In genomic region chr3:33505027-33505426, GRCh38 we compare ENCODE assay signal across 20 cellular contexts.
DNase-seq lines count a peak whose midpoint lies in the region; ATAC-seq, FAIRE-seq and TF ChIP-seq lines count a peak whose summit lies in the region.
"Had no signal": no experiment of that assay in that cellular context is flagged by ENCODE, and none has a peak within 500 bp of the region (broad histone marks: within the 10 kb centered on the region; RNA-seq: fewer than 3 reads in every experiment).

No MANE protein-coding gene starts in this region.

- peak overlapping the region; percentile 37 for H3K27ac Mint-ChIP-seq in activated naive CD4-positive, alpha-beta T cell treated with anti-CD3 and anti-CD28 coated beads, Interleukin-2, amount 10 ng/mL, durations not matched to agents 7 days and 5 days
- H3K27ac Mint-ChIP-seq in endothelial cell (ENCODE audit: unreplicated experiment) = no peak overlapping the region
- H3K27ac Mint-ChIP-seq: B cell; CD4-positive, alpha-beta T cell; CD8-positive, alpha-beta T cell had no signal

- H3K9ac ChIP-seq in K562 (ENCODE audit: insufficient read depth in 1 of 2, low read depth in 2 of 2, low read length in 2 of 2) = no peak overlapping the region
- H3K9ac ChIP-seq: BLaER1 treated with 17β-estradiol and CSF1 and Interleukin-3, amounts not matched to agents 10 nM and 100 nM had no signal

- H3K4me3 Mint-ChIP-seq in activated naive CD4-positive, alpha-beta T cell treated with anti-CD3 and anti-CD28 coated beads, Interleukin-2, amount 10 ng/mL, durations not matched to agents 7 days and 5 days = no peak overlapping the region
- H3K4me3 Mint-ChIP-seq in endothelial cell (ENCODE audit: unreplicated experiment) = peak overlapping the region; percentile 82
- H3K4me3 Mint-ChIP-seq: B cell; CD4-positive, alpha-beta T cell; CD8-positive, alpha-beta T cell had no signal

- H3K9me3 Mint-ChIP-seq in activated naive CD4-positive, alpha-beta T cell treated with anti-CD3 and anti-CD28 coated beads, Interleukin-2, amount 10 ng/mL, durations not matched to agents 7 days and 5 days = peaks cover 13% of the 10 kb centered on the region
- H3K9me3 Mint-ChIP-seq in endothelial cell (ENCODE audit: unreplicated experiment) = no peaks in the 10 kb centered on the region
- H3K9me3 Mint-ChIP-seq: CD4-positive, alpha-beta T cell had no signal

- POLR2A ChIA-PET in K562 (lab: Yijun Ruan, JAX) = no interaction called here

- H3K27me3 Mint-ChIP-seq in activated naive CD4-positive, alpha-beta T cell treated with anti-CD3 and anti-CD28 coated beads, Interleukin-2, amount 10 ng/mL, durations not matched to agents 7 days and 5 days = no peaks in the 10 kb centered on the region
- H3K27me3 Mint-ChIP-seq in endothelial cell (ENCODE audit: unreplicated experiment) = no peaks in the 10 kb centered on the region
- H3K27me3 Mint-ChIP-seq: B cell; CD4-positive, alpha-beta T cell had no signal

- no peak overlapping the region for H2AFZ ChIP-seq in K562 (ENCODE audit: low read depth, low read length)

- H3K36me3 ChIP-seq in K562 (ENCODE audit: control insufficient read depth, insufficient read depth, low read length) = peaks cover 42% of the 10 kb centered on the region; the same call in 2 of the 3 replicates

- no peak overlapping the region for H3K4me2 ChIP-seq in K562 (ENCODE audit: insufficient read depth, low read length)
- H3K4me2 ChIP-seq: A549; BLaER1 treated with 17β-estradiol and CSF1 and Interleukin-3, amounts not matched to agents 10 nM and 100 nM had no signal

- H3K27me3 ChIP-seq in K562 (ENCODE audit: control insufficient read depth in 2 of 2, insufficient read depth in 2 of 2, low read length in 2 of 2) = no peaks in the 10 kb centered on the region
- H3K27me3 ChIP-seq: BLaER1 treated with 17β-estradiol and CSF1 and Interleukin-3, amounts not matched to agents 10 nM and 100 nM had no signal

- BruUV-seq in K562 (replicated peaks; lab: Mats Ljungman, UMichigan) = no TSS peak

- H3K4me1 Mint-ChIP-seq in activated naive CD4-positive, alpha-beta T cell treated with anti-CD3 and anti-CD28 coated beads, Interleukin-2, amount 10 ng/mL, durations not matched to agents 7 days and 5 days = no peaks in the 10 kb centered on the region
- no peaks in the 10 kb centered on the region for H3K4me1 Mint-ChIP-seq in endothelial cell (ENCODE audit: unreplicated experiment)
- H3K4me1 Mint-ChIP-seq: B cell had no signal

- H3K27ac ChIP-seq in K562 (ENCODE audit: extremely low read depth, low read depth, low read length) = no peak overlapping the region
- H3K27ac ChIP-seq: 22Rv1; A549; BLaER1 treated with 17β-estradiol and CSF1 and Interleukin-3, amounts not matched to agents 10 nM and 100 nM; C4-2B had no signal

- no peak for TF ChIP-seq EP300 in K562 (IDR thresholded peaks at IDR 0.05; ENCODE audit: low read length)

- FAIRE-seq in K562 (lab: Jason Lieb, UNC) = no peak
- FAIRE-seq: A549, D721Med, G401.6, GM12891 had no signal

- intact Hi-C loops in K562 (cut with micrococcal nuclease) = no loop called here

- no peak for TF ChIP-seq POLR2A in K562 (conservative IDR thresholded peaks at IDR 0.05)

- CTCF ChIA-PET in activated naive CD4-positive, alpha-beta T cell treated with anti-CD3 and anti-CD28 coated beads, Interleukin-2, amount 10 ng/mL, durations not matched to agents 7 days and 5 days (lab: Charles Lee) = interaction anchor here (0.8 kb wide), 1 partner anchor 9 kb away, joined by 4 read pairs; no protein-coding TSS in a partner anchor
- CTCF ChIA-PET in K562 (lab: Yijun Ruan, JAX; ENCODE audit: low intra/inter-chr PET ratio) = no interaction called here

- no peak overlapping the region for H3K4me3 ChIP-seq in K562
- H3K4me3 ChIP-seq: A549; BLaER1 treated with 17β-estradiol and CSF1 and Interleukin-3, amounts not matched to agents 10 nM and 100 nM had no signal

- no peaks in the 10 kb centered on the region for H3K9me1 ChIP-seq in K562 (ENCODE audit: control insufficient read depth, insufficient read depth, low read length)

- no peaks in the 10 kb centered on the region for H3K79me2 ChIP-seq in K562 (ENCODE audit: control insufficient read depth, insufficient read depth, low read length)

- no peaks in the 10 kb centered on the region for H4K20me1 ChIP-seq in K562 (replicated peaks; ENCODE audit: control insufficient read depth, insufficient read depth, low read length)
- H4K20me1 ChIP-seq: BLaER1 treated with 17β-estradiol and CSF1 and Interleukin-3, amounts not matched to agents 10 nM and 100 nM had no signal

- in situ Hi-C loops in K562 (cut with MboI) = no loop called here

- no peaks in the 10 kb centered on the region for H3K4me1 ChIP-seq in K562 (replicated peaks in 1 of 2; ENCODE audit: control insufficient read depth in 2 of 2, insufficient read depth in 2 of 2, low read length in 2 of 2)
- H3K4me1 ChIP-seq: A549, Caco-2 had no signal

- peaks cover 38% of the 10 kb centered on the region for H3K36me3 Mint-ChIP-seq in activated naive CD4-positive, alpha-beta T cell treated with anti-CD3 and anti-CD28 coated beads, Interleukin-2, amount 10 ng/mL, durations not matched to agents 7 days and 5 days
- H3K36me3 Mint-ChIP-seq in endothelial cell (ENCODE audit: low read depth, unreplicated experiment) = peaks cover 29% of the 10 kb centered on the region

- ATAC-seq in K562 (no peak), GM18858 (IDR thresholded peaks at IDR 0.05; ENCODE audit: unreplicated experiment) (no peak)
- ATAC-seq: A549; CD8-positive, alpha-beta T cell had no signal

- no peak for TF ChIP-seq RAD21 in K562 (CRISPR knock-in tag; conservative IDR thresholded peaks at IDR 0.05 in 1 of 2, IDR thresholded peaks at IDR 0.05 in 1 of 2)

- H3K9me3 ChIP-seq in K562 (replicated peaks; ENCODE audit: control insufficient read depth, insufficient read depth, low read depth, low read length) = no peaks in the 10 kb centered on the region
- H3K9me3 ChIP-seq: A549 had no signal

- no peak for DNase-seq in activated naive CD4-positive, alpha-beta T cell treated with anti-CD3 and anti-CD28 coated beads, Interleukin-2, amount 10 ng/mL, durations not matched to agents 7 days and 5 days
- DNase-seq in activated naive CD4-positive, alpha-beta T cell treated with anti-CD3 and anti-CD28 coated beads, Interleukin-2, amount 50 U/mL, for 16 hours = no peak
- DNase-seq in K562 (ENCODE audit: extremely low read depth in 1 of 4, low spot score in 3 of 4) (no peak), endothelial cell (ENCODE audit: low spot score) (no peak)
- DNase-seq: AML-193; Caco-2; Calu3; CD4-positive, alpha-beta T cell; CD8-positive, alpha-beta T cell; DMS79 treated with DMSO at 0.1 percent for 48 hours; GF-D8 had no signal

- TF ChIP-seq CTCF in K562 (IDR thresholded peaks at IDR 0.05 in 2 of 3, conservative IDR thresholded peaks at IDR 0.05 in 1 of 3; ENCODE audit: insufficient read depth in 2 of 3, low read depth in 1 of 3, low read length in 3 of 3) (no peak), endothelial cell (IDR thresholded peaks at IDR 0.05; ENCODE audit: unreplicated experiment) (no peak)

TF ChIP-seq in K562, 482 proteins besides CTCF, POLR2A, EP300 and RAD21 (continues in another document):
- no peak for TF ChIP-seq MAZ (CRISPR knock-in tag; conservative IDR thresholded peaks at IDR 0.05 in 1 of 2, IDR thresholded peaks at IDR 0.05 in 1 of 2)
- peak; percentile 66; the same call in 1 of the 2 replicates for TF ChIP-seq FOXP4 (CRISPR knock-in tag; IDR thresholded peaks at IDR 0.05; ENCODE audit: borderline replicate concordance)
- TF ChIP-seq FOXP1 (CRISPR knock-in tag; IDR thresholded peaks at IDR 0.05) = peak; percentile 87
